Comparison of ENCODE assay signal across 8 cellular contexts in the genomic region with DNA sequence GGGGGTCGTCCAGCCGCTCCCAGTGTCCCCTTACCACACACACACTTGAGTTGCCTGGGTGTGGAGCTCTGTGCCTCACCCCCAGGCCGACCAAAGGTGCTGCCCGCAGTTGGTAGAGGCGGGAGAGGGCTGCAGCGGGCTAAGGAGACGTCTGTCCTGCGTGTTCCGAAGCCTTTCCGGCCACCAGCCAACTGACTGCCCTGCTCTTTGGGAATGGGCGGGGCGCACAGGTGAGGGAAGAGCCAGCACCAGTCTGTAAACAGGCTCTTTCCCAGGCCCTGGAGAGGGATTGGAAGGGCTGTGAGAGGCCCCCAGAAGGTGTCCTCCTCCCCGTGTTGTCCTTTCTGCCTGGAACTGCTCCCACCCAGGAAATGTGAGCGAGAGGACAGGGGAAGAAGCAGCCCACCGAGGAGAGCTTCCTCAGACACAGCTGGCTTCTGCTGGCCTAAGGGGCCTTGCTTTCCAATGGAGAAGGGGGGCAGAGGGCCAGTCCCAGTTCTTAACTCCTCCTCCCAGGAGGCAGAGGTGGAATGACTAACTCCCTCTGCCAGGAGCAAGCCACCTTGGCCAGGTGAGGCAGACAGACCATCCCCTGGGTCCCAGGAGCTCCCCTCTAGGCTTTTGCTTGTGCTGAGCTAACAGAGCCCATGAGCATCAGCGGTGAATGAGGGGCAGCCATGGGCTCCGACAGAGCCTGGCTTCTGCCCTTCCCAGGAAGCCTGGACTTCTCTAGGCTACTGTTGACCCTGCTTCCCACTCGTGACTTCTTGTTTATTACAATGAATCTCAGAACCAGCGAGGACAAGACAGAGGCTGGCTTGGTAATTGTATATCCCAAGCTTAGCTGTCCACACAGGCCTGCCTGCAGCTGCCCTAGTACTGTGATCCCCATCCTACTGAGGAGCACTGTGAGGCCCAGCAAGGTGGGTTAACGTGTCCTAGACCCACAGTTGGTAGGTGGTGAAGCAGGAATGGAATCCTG.
DNase-seq lines count a peak whose midpoint lies in the region; ATAC-seq lines count a peak whose summit lies in the region.

No MANE protein-coding gene starts in this region.

- peak overlapping the region; percentile 71 for H3K4me3 Mint-ChIP-seq in activated CD4-positive, alpha-beta T cell treated with anti-CD3 and anti-CD28 coated beads, Interleukin-2, amount 10 ng/mL, durations not matched to agents 24 days and 14 days
- H3K4me3 Mint-ChIP-seq in activated T-helper 2 cell treated with anti-CD3 and anti-CD28 coated beads, Interferon-gamma antibody, Interleukin-2, Interleukin-4, amounts not matched to agents 10 μg/mL and 5 μg/mL and 100 μg/mL, durations not matched to agents 14 hours and 24 hours and 36 hours (ENCODE audit: low read depth) = peak overlapping the region; percentile 46
- H3K4me3 Mint-ChIP-seq in stimulated activated naive CD8-positive, alpha-beta T cell treated with anti-CD3 and anti-CD28 coated beads, Interleukin-15, amount 100 ng/mL, for 72 hours = peak overlapping the region; percentile 54 to 93

- peaks cover 37% of the 10 kb centered on the region for H3K4me1 Mint-ChIP-seq in activated CD4-positive, alpha-beta T cell treated with anti-CD3 and anti-CD28 coated beads, Interleukin-2, amount 10 ng/mL, durations not matched to agents 24 days and 14 days
- H3K4me1 Mint-ChIP-seq in activated T-helper 2 cell treated with anti-CD3 and anti-CD28 coated beads, Interferon-gamma antibody, Interleukin-2, Interleukin-4, amounts not matched to agents 10 μg/mL and 5 μg/mL and 100 μg/mL, durations not matched to agents 14 hours and 24 hours and 36 hours (ENCODE audit: low read depth) = peaks cover 19% of the 10 kb centered on the region
- H3K4me1 Mint-ChIP-seq in stimulated activated naive CD8-positive, alpha-beta T cell treated with anti-CD3 and anti-CD28 coated beads, Interleukin-15, amount 100 ng/mL, for 72 hours = peaks cover 52% of the 10 kb centered on the region

- intact Hi-C loops in activated CD4-positive, alpha-beta T cell treated with anti-CD3 and anti-CD28 coated beads, Interleukin-2, amount 10 ng/mL, durations not matched to agents 24 days and 14 days (cut with micrococcal nuclease) = loop anchor here (1.0 to 10.0 kb wide), 3 partner anchors 16 to 190 kb away; no protein-coding TSS in a partner anchor
- intact Hi-C loops in activated T-helper 2 cell treated with anti-CD3 and anti-CD28 coated beads, Interferon-gamma antibody, Interleukin-2, Interleukin-4, amounts not matched to agents 10 μg/mL and 5 μg/mL and 100 μg/mL, durations not matched to agents 14 hours and 24 hours and 36 hours (cut with micrococcal nuclease) = no loop called here

- H3K9me3 Mint-ChIP-seq in activated CD4-positive, alpha-beta T cell treated with anti-CD3 and anti-CD28 coated beads, Interleukin-2, amount 10 ng/mL, durations not matched to agents 24 days and 14 days = peaks cover under 1% of the 10 kb centered on the region
- no peaks in the 10 kb centered on the region for H3K9me3 Mint-ChIP-seq in activated T-helper 2 cell treated with anti-CD3 and anti-CD28 coated beads, Interferon-gamma antibody, Interleukin-2, Interleukin-4, amounts not matched to agents 10 μg/mL and 5 μg/mL and 100 μg/mL, durations not matched to agents 14 hours and 24 hours and 36 hours
- H3K9me3 Mint-ChIP-seq in stimulated activated naive CD8-positive, alpha-beta T cell treated with anti-CD3 and anti-CD28 coated beads, Interleukin-15, amount 100 ng/mL, for 72 hours = peaks cover 0 to 4% of the 10 kb centered on the region in 2 donors

- H3K36me3 Mint-ChIP-seq in activated CD4-positive, alpha-beta T cell treated with anti-CD3 and anti-CD28 coated beads, Interleukin-2, amount 10 ng/mL, durations not matched to agents 24 days and 14 days (ENCODE audit: low read depth) = peaks cover 3% of the 10 kb centered on the region
- H3K36me3 Mint-ChIP-seq in activated T-helper 2 cell treated with anti-CD3 and anti-CD28 coated beads, Interferon-gamma antibody, Interleukin-2, Interleukin-4, amounts not matched to agents 10 μg/mL and 5 μg/mL and 100 μg/mL, durations not matched to agents 14 hours and 24 hours and 36 hours (ENCODE audit: low read depth) = no peaks in the 10 kb centered on the region

- no peak for DNase-seq in activated CD4-positive, alpha-beta T cell treated with anti-CD3 and anti-CD28 coated beads, Interleukin-2, amount 10 ng/mL, durations not matched to agents 24 days and 14 days
- DNase-seq in activated CD4-positive, alpha-beta T cell treated with anti-CD3 and anti-CD28 coated beads, Interleukin-2, amount 50 U/mL, for 48 hours = no peak
- DNase-seq in activated T-helper 2 cell treated with anti-CD3 and anti-CD28 coated beads, Interferon-gamma antibody, Interleukin-2, Interleukin-4, amounts not matched to agents 10 μg/mL and 5 μg/mL and 100 μg/mL, durations not matched to agents 14 hours and 24 hours and 36 hours (ENCODE audit: low spot score) = no peak
- DNase-seq in stimulated activated naive CD8-positive, alpha-beta T cell treated with anti-CD3 and anti-CD28 coated beads, Interleukin-15, amount 100 ng/mL, for 72 hours = no peak
- DNase-seq in RPMI8226 (no peak), NOMO-1 treated with DMSO at 0.1 percent for 48 hours (lab: John Stamatoyannopoulos, UW; ENCODE audit: unreplicated experiment) (no peak), AG20443 (ENCODE audit: low spot score) (no peak)

- H3K9me3 ChIP-seq in iPS-18c (ENCODE audit: control insufficient read depth, insufficient read depth, low read length) = peaks cover 4% of the 10 kb centered on the region

- peak overlapping the region; percentile 4 for H3K27ac Mint-ChIP-seq in activated CD4-positive, alpha-beta T cell treated with anti-CD3 and anti-CD28 coated beads, Interleukin-2, amount 10 ng/mL, durations not matched to agents 24 days and 14 days
- no peak overlapping the region for H3K27ac Mint-ChIP-seq in activated T-helper 2 cell treated with anti-CD3 and anti-CD28 coated beads, Interferon-gamma antibody, Interleukin-2, Interleukin-4, amounts not matched to agents 10 μg/mL and 5 μg/mL and 100 μg/mL, durations not matched to agents 14 hours and 24 hours and 36 hours
- H3K27ac Mint-ChIP-seq in stimulated activated naive CD8-positive, alpha-beta T cell treated with anti-CD3 and anti-CD28 coated beads, Interleukin-15, amount 100 ng/mL, for 72 hours = peak overlapping the region in 1 of 2 donors; percentile 62

- H3K4me3 ChIP-seq in iPS-18c (ENCODE audit: insufficient read depth, low read depth, low read length) = peak overlapping the region; percentile 74

- H3K27me3 Mint-ChIP-seq in activated CD4-positive, alpha-beta T cell treated with anti-CD3 and anti-CD28 coated beads, Interleukin-2, amount 10 ng/mL, durations not matched to agents 24 days and 14 days = peaks cover 17% of the 10 kb centered on the region
- peaks cover 41% of the 10 kb centered on the region for H3K27me3 Mint-ChIP-seq in activated T-helper 2 cell treated with anti-CD3 and anti-CD28 coated beads, Interferon-gamma antibody, Interleukin-2, Interleukin-4, amounts not matched to agents 10 μg/mL and 5 μg/mL and 100 μg/mL, durations not matched to agents 14 hours and 24 hours and 36 hours (ENCODE audit: low read depth)
- peaks cover 13% of the 10 kb centered on the region for H3K27me3 Mint-ChIP-seq in stimulated activated naive CD8-positive, alpha-beta T cell treated with anti-CD3 and anti-CD28 coated beads, Interleukin-15, amount 100 ng/mL, for 72 hours

- ATAC-seq in stimulated activated naive CD8-positive, alpha-beta T cell treated with anti-CD3 and anti-CD28 coated beads, Interleukin-15, amount 100 ng/mL, for 72 hours = no peak
